8 cellular contexts compared by ENCODE assay signal in genomic region chr17:4986951-4987766, GRCh38. TPM values are rescaled to one million over a fixed set of nuclear protein-coding genes. Genes with fewer than 3 reads are reported as not detected.
DNase-seq lines count a peak whose midpoint lies in the region; ATAC-seq and TF ChIP-seq lines count a peak whose summit lies in the region.

A gene with protein sequence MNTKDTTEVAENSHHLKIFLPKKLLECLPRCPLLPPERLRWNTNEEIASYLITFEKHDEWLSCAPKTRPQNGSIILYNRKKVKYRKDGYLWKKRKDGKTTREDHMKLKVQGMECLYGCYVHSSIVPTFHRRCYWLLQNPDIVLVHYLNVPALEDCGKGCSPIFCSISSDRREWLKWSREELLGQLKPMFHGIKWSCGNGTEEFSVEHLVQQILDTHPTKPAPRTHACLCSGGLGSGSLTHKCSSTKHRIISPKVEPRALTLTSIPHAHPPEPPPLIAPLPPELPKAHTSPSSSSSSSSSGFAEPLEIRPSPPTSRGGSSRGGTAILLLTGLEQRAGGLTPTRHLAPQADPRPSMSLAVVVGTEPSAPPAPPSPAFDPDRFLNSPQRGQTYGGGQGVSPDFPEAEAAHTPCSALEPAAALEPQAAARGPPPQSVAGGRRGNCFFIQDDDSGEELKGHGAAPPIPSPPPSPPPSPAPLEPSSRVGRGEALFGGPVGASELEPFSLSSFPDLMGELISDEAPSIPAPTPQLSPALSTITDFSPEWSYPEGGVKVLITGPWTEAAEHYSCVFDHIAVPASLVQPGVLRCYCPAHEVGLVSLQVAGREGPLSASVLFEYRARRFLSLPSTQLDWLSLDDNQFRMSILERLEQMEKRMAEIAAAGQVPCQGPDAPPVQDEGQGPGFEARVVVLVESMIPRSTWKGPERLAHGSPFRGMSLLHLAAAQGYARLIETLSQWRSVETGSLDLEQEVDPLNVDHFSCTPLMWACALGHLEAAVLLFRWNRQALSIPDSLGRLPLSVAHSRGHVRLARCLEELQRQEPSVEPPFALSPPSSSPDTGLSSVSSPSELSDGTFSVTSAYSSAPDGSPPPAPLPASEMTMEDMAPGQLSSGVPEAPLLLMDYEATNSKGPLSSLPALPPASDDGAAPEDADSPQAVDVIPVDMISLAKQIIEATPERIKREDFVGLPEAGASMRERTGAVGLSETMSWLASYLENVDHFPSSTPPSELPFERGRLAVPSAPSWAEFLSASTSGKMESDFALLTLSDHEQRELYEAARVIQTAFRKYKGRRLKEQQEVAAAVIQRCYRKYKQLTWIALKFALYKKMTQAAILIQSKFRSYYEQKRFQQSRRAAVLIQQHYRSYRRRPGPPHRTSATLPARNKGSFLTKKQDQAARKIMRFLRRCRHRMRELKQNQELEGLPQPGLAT (minus strand): TSS chr17:4987675. CDS start chr17:4986222, 1,453 bp downstream.

- peak within 1 kb of the TSS; percentile 44 for H2AFZ ChIP-seq in KMS-11 (ENCODE audit: low read depth)

- H3K4me2 ChIP-seq in KMS-11, result peak within 1 kb of the TSS; percentile 39; the same call in 1 of the 2 replicates

- H3K27ac ChIP-seq in KMS-11 (no peak within 1 kb of the TSS), stomach (peak within 1 kb of the TSS; percentile 96 to 98 (median 98))

- 0 out of 2 replicates have a peak, but pooled peaks have one; percentile 14 for TF ChIP-seq CTCF in KMS-11 (conservative IDR thresholded peaks at IDR 0.05; ENCODE audit: low read depth, low read length)
- peak; percentile 53 for TF ChIP-seq CTCF in fibroblast of the aortic adventitia (IDR thresholded peaks at IDR 0.05; ENCODE audit: insufficient read depth, low read length)
- TF ChIP-seq CTCF in nephron progenitor cell (IDR thresholded peaks at IDR 0.05), result peak; percentile 64
- peak in 5 of 7 experiments; percentile 47 to 85 (median 67) for TF ChIP-seq CTCF in stomach (IDR thresholded peaks at IDR 0.05)

- peaks cover 10% of the 10 kb centered on the region for H3K27me3 Mint-ChIP-seq in nephron progenitor cell (ENCODE audit: low read depth, poor library complexity)

- peak within 1 kb of the TSS; percentile 50; the same call in 1 of the 2 replicates for H3K9ac ChIP-seq in KMS-11

- H3K4me1 ChIP-seq in KMS-11 (ENCODE audit: low read depth, poor library complexity, severe bottlenecking) (no peaks in the 10 kb centered on the region), stomach (peaks cover 21 to 37% (median 36%) of the 10 kb centered on the region in 4 donors)

- no peaks in the 10 kb centered on the region for H4K20me1 ChIP-seq in KMS-11 (ENCODE audit: insufficient read depth)

- TF ChIP-seq POLR2A in stomach (IDR thresholded peaks at IDR 0.05), result peak in 2 of 4 donors; percentile 49 to 71

- no peak for TF ChIP-seq EP300 in stomach (IDR thresholded peaks at IDR 0.05)

- 0 to 1% (median 1%) methylated on average over 36 to 78 of the region's 78 CpGs for WGBS in stomach, 5 donors

- no peak within 1 kb of the TSS for H3K27ac Mint-ChIP-seq in nephron progenitor cell

- H3K9me3 ChIP-seq in stomach, result no peaks in the 10 kb centered on the region

- intact Hi-C loops in stomach (cut with DNase I; ENCODE audit: low total_unique reads), result no loop called here

- H3K4me3 ChIP-seq in KMS-11 (IDR thresholded peaks at IDR 0.05; ENCODE audit: insufficient read depth, low read depth, low read length) (no peak within 1 kb of the TSS), fibroblast of the aortic adventitia (ENCODE audit: low read depth, low read length) (peak within 1 kb of the TSS; percentile 86), stomach (peak within 1 kb of the TSS; percentile 82 to 99 (median 96))

- H3K36me3 ChIP-seq in KMS-11 (ENCODE audit: insufficient read depth), result no peaks in the 10 kb centered on the region
- peaks cover 7 to 37% (median 32%) of the 10 kb centered on the region in 4 donors for H3K36me3 ChIP-seq in stomach

- H3K36me3 Mint-ChIP-seq in nephron progenitor cell (ENCODE audit: low read depth), result peaks cover 9% of the 10 kb centered on the region

- no peaks in the 10 kb centered on the region for H3K9me3 Mint-ChIP-seq in nephron progenitor cell

- H3K4me1 Mint-ChIP-seq in nephron progenitor cell, result peaks cover 38% of the 10 kb centered on the region

- ATAC-seq in GM21529 (IDR thresholded peaks at IDR 0.05; ENCODE audit: unreplicated experiment), result peak; percentile 73

- DNase-seq in DMS114 treated with DMSO at 0.1 percent for 48 hours (lab: John Stamatoyannopoulos, UW; ENCODE audit: unreplicated experiment) (peak; percentile 61), RPMI8226 (peak; percentile 82), fibroblast of the aortic adventitia (ENCODE audit: low read depth) (peak; percentile 55), nephron progenitor cell (peak; percentile 90), stomach (peak; percentile 91)
- DNase-seq in activated T-helper 9 cell treated with anti-CD3 and anti-CD28 coated beads, Interleukin-2, amount 50 U/mL, for 16 hours (ENCODE audit: low read depth), result peak; percentile 82

- H3K79me2 ChIP-seq in KMS-11 (ENCODE audit: insufficient read depth, low read depth), result no peaks in the 10 kb centered on the region

- peak within 1 kb of the TSS; percentile 82 for H3K4me3 Mint-ChIP-seq in nephron progenitor cell

- H3K27me3 ChIP-seq in KMS-11 (ENCODE audit: insufficient read depth, low read depth) (no peaks in the 10 kb centered on the region), stomach (no peaks in the 10 kb centered on the region)

RNA-seq across cellular contexts. Expression of the gene that starts here (rescaled TPM):
- total RNA-seq in fibroblast of the aortic adventitia (ENCODE audit: low replicate concordance) (12.1 and 21.1 TPM in 2 replicates), stomach (100 to 1,000 TPM in 2 of 5 donors, 10 to 100 TPM in 2, 1 to 10 TPM in 1; 8.1 to 202 (median 82.1) TPM)
- 10 to 100 TPM; 28.0 to 52.7 (median 41.4) TPM for polyA plus RNA-seq in stomach

Comparison
In these comparisons a context has a peak if more than half of its experiments do, and no peak if none do; other contexts are left out.
1. CTCF ChIP-seq: peak in every context shown above with its lines; median percentile 67 in stomach; 64 in nephron progenitor cell; 53 in fibroblast of the aortic adventitia; 14 in KMS-11.